Comparison of ENCODE assay signal across 14 cellular contexts in genomic region chr11:120334332-120334731, GRCh38. TPM values are rescaled to one million over a fixed set of nuclear protein-coding genes. Genes with fewer than 3 reads are reported as not detected.
DNase-seq lines count a peak whose midpoint lies in the region; ATAC-seq and TF ChIP-seq lines count a peak whose summit lies in the region.
"Had no signal": no experiment of that assay in that cellular context is flagged by ENCODE, and none has a peak within 500 bp of the region (broad histone marks: within the 10 kb centered on the region; RNA-seq: fewer than 3 reads in every experiment).

No MANE protein-coding gene starts in this region.

- no peaks in the 10 kb centered on the region for H3K27me3 Mint-ChIP-seq in nephron (ENCODE audit: low read depth)

- no peak overlapping the region for H3K27ac Mint-ChIP-seq in nephron
- H3K27ac Mint-ChIP-seq: activated CD4-positive, alpha-beta memory T cell treated with anti-CD3 and anti-CD28 coated beads, Interleukin-2, amount 10 ng/mL, durations not matched to agents 7 days and 5 days; dendritic cell treated with granulocyte-macrophage colony-stimulating factor and Interleukin-4, amounts not matched to agents 40 ng/mL and 50 ng/mL, for 4 days had no signal

- H3K9me3 Mint-ChIP-seq in nephron, result no peaks in the 10 kb centered on the region
- H3K9me3 Mint-ChIP-seq: activated CD4-positive, alpha-beta memory T cell treated with anti-CD3 and anti-CD28 coated beads, Interleukin-2, amount 10 ng/mL, durations not matched to agents 7 days and 5 days; activated naive CD8-positive, alpha-beta T cell treated with anti-CD3 and anti-CD28 coated beads, Interleukin-2, amount 50 U/mL, for 24 hours; dendritic cell treated with granulocyte-macrophage colony-stimulating factor and Interleukin-4, amounts not matched to agents 40 ng/mL and 50 ng/mL, for 4 days had no signal

- H3K27ac ChIP-seq in Panc1 (ENCODE audit: low read length) (peak overlapping the region; percentile 98), tibial artery (peak overlapping the region; percentile 96 to 98)

- ATAC-seq in Panc1 (no peak), HG03432 (IDR thresholded peaks at IDR 0.05; ENCODE audit: unreplicated experiment) (no peak), GM21786 (IDR thresholded peaks at IDR 0.05; ENCODE audit: unreplicated experiment) (no peak)
- ATAC-seq: activated naive CD8-positive, alpha-beta T cell treated with anti-CD3 and anti-CD28 coated beads, Interleukin-2, amount 50 U/mL, for 24 hours had no signal

- POLR2A ChIA-PET in Panc1 (lab: Charles Lee), result interaction anchor here (0.5 to 0.7 kb wide), 2 partner anchors 98 to 386 kb away, joined by 3 to 4 read pairs; no protein-coding TSS in a partner anchor

- BruUV-seq in Panc1 (replicated peaks; lab: Mats Ljungman, UMichigan), result no TSS peak

- TF ChIP-seq CTCF in Panc1 (IDR thresholded peaks at IDR 0.05) (no peak), nephron (IDR thresholded peaks at IDR 0.05; ENCODE audit: unreplicated experiment in 3 of 3) (no peak), tibial artery (IDR thresholded peaks at IDR 0.05) (no peak)

- H3K4me3 ChIP-seq in Panc1 (ENCODE audit: low read depth in 2 of 2, low read length in 2 of 2) (no peak overlapping the region), endocrine pancreas (ENCODE audit: control insufficient read depth, insufficient read depth, low read length) (peak overlapping the region; percentile 97), tibial artery (no peak overlapping the region)

- H3K36me3 ChIP-seq in Panc1 (ENCODE audit: control insufficient read depth, insufficient read depth, low read length) (peaks cover 16% of the 10 kb centered on the region), endocrine pancreas (ENCODE audit: control insufficient read depth, insufficient read depth, low read length) (peaks cover 7% of the 10 kb centered on the region), tibial artery (peaks cover 7 to 17% (median 14%) of the 10 kb centered on the region in 3 donors)
- H3K36me3 ChIP-seq: ovary had no signal

- in situ Hi-C loops in Panc1 (cut with HindIII; ENCODE audit: low pct_unique_long_range_greater_than_20kb, low sequenced_read_pairs), result no loop called here

- H3K27me3 ChIP-seq in Panc1 (ENCODE audit: control insufficient read depth, insufficient read depth, low read length), result no peaks in the 10 kb centered on the region
- H3K27me3 ChIP-seq in endocrine pancreas (ENCODE audit: control insufficient read depth, insufficient read depth, low read length), result no peaks in the 10 kb centered on the region
- H3K27me3 ChIP-seq in tibial artery, result no peaks in the 10 kb centered on the region
- H3K27me3 ChIP-seq: BE2C, brain microvascular endothelial cell, ovary had no signal

- H3K4me3 Mint-ChIP-seq in nephron, result peak overlapping the region in 2 of 3 experiments; percentile 43 to 50

- H3K4me1 ChIP-seq in Panc1 (ENCODE audit: control insufficient read depth, insufficient read depth, low read length) (peaks cover 58% of the 10 kb centered on the region), endocrine pancreas (ENCODE audit: control insufficient read depth, insufficient read depth, low read length) (peaks cover 10% of the 10 kb centered on the region), tibial artery (peaks cover 0 to 56% (median 30%) of the 10 kb centered on the region in 4 donors)

- H3K9me3 ChIP-seq in Panc1 (ENCODE audit: control insufficient read depth, insufficient read depth, low read depth, low read length) (no peaks in the 10 kb centered on the region), endocrine pancreas (ENCODE audit: control insufficient read depth, low read length) (no peaks in the 10 kb centered on the region), tibial artery (no peaks in the 10 kb centered on the region)
- H3K9me3 ChIP-seq: BE2C, ovary had no signal

- H3K36me3 Mint-ChIP-seq in nephron (ENCODE audit: low read depth), result peaks cover 12% of the 10 kb centered on the region
- H3K36me3 Mint-ChIP-seq: naive B cell had no signal

- no peak overlapping the region for H3K9ac ChIP-seq in endocrine pancreas (ENCODE audit: control insufficient read depth, insufficient read depth, low read length)

- DNase-seq in Panc1 (ENCODE audit: low read depth, low spot score), result no peak
- no peak for DNase-seq in tibial artery
- DNase-seq in cerebellum (ENCODE audit: low spot score), result no peak

- H3K4me1 Mint-ChIP-seq in nephron, result peaks cover 57% of the 10 kb centered on the region

- intact Hi-C loops in Panc1 (cut with micrococcal nuclease; ENCODE audit: unreplicated experiment) (no loop called here), tibial artery (cut with DNase I; ENCODE audit: low total_unique reads) (loop anchor here (10.0 kb wide), 1 partner anchor 100 kb away; no protein-coding TSS in a partner anchor)

- CTCF ChIA-PET in Panc1 (lab: Charles Lee), result no interaction called here

RNA-seq across cellular contexts. Expression of gene ARHGEF12, which starts 1.9 kb away (rescaled TPM):
- 182 TPM for total RNA-seq in Panc1 (2021; ENCODE audit: unreplicated experiment)
- polyA plus RNA-seq in Panc1 (2012; ENCODE audit: insufficient read length), result 55.9 TPM
- 212 TPM for total RNA-seq in cerebellum

RNA-seq across cellular contexts. Expression of gene TLCD5, which starts 9.2 kb away (rescaled TPM):
- total RNA-seq in Panc1 (2021; ENCODE audit: unreplicated experiment) (22.8 TPM), cerebellum (14.0 TPM)
- polyA plus RNA-seq in Panc1 (2012; ENCODE audit: insufficient read length), result 12.7 TPM
